Comparison of ENCODE assay signal across 20 cellular contexts in the genomic region with DNA sequence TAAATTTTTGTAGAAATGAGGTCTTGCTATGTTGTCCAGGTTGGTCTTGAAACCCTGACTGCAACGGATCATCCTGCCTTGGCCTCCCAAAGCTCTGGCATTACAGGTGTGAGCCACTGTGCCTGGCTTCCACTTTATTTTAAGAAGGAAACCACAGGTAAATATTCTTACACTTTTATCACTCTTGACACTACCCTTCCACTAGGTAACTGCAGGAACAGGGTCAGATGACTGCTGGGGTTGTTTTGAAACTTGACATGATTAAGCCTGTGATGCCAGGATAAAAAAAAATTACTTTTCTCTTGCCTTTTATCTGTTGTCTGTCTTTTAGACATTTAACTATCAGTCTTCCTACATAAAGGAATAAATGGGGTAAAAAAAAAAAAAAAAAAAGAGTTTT.
"Had no signal": no experiment of that assay in that cellular context is flagged by ENCODE, and none has a peak within 500 bp of the region (broad histone marks: within the 10 kb centered on the region; RNA-seq: fewer than 3 reads in every experiment).

No MANE protein-coding gene starts in this region.

- H3K9me3 Mint-ChIP-seq: dendritic cell treated with granulocyte-macrophage colony-stimulating factor and Interleukin-4, amounts not matched to agents 40 ng/mL and 50 ng/mL, for 4 days; natural killer cell had no signal

- H3K4me3 Mint-ChIP-seq: activated CD4-positive, alpha-beta T cell treated with anti-CD3 and anti-CD28 coated beads, Interleukin-2, amount 10 ng/mL, durations not matched to agents 7 days and 5 days; activated CD8-positive, alpha-beta T cell treated with anti-CD3 and anti-CD28 coated beads, Interleukin-2, amount 10 ng/mL, durations not matched to agents 7 days and 5 days; natural killer cell; T-helper 1 cell treated with Interleukin-12 subunit alpha and Interleukin-12 subunit beta and Interleukin-4 antibody, amounts not matched to agents 30 μg/mL and 1 μg/mL, for 36 hours had no signal

- ATAC-seq: activated CD8-positive, alpha-beta T cell treated with anti-CD3 and anti-CD28 coated beads, Interleukin-2, amount 10 ng/mL, durations not matched to agents 7 days and 5 days; esophagus mucosa; stimulated activated naive CD8-positive, alpha-beta T cell treated with anti-CD3 and anti-CD28 coated beads, Interleukin-15, Interleukin-2, amounts not matched to agents 100 U/mL and 50 U/mL, for 24 hours had no signal

- H3K36me3 ChIP-seq: gastrocnemius medialis, tibial artery had no signal

- H3K27ac ChIP-seq: gastrocnemius medialis, parathyroid adenoma, tibial artery had no signal

- H3K27me3 Mint-ChIP-seq: activated naive CD4-positive, alpha-beta T cell treated with anti-CD3 and anti-CD28 coated beads, Interleukin-2, amount 50 U/mL, for 24 hours had no signal

- H3K4me1 ChIP-seq: gastrocnemius medialis, parathyroid adenoma, tibial artery had no signal

- DNase-seq: activated CD4-positive, alpha-beta T cell treated with anti-CD3 and anti-CD28 coated beads, Interleukin-2, amount 10 ng/mL, durations not matched to agents 7 days and 5 days; activated CD8-positive, alpha-beta memory T cell treated with anti-CD3 and anti-CD28 coated beads, Interleukin-2, amount 50 U/mL, for 4 hours; activated CD8-positive, alpha-beta T cell treated with anti-CD3 and anti-CD28 coated beads, Interleukin-2, amount 10 ng/mL, durations not matched to agents 7 days and 5 days; activated effector memory CD4-positive, alpha-beta T cell treated with Interleukin-2 at 50 U/mL for 16 hours; activated T-cell treated with anti-CD3 and anti-CD28 coated beads, Interleukin-2, amount 50 U/mL, for 48 hours; effector CD8-positive, alpha-beta T cell; gastrocnemius medialis; head of caudate nucleus; mesenchymal stem cell; natural killer cell; stimulated activated CD4-positive, alpha-beta T cell treated with anti-CD3 and anti-CD28 coated beads, Interleukin-1b, Interleukin-23, amount 100 ng/mL, for 48 hours; stimulated activated CD8-positive, alpha-beta memory T cell treated with anti-CD3 and anti-CD28 coated beads, Interleukin-4, amount 100 ng/mL, for 48 hours; stimulated activated naive CD8-positive, alpha-beta T cell treated with anti-CD3 and anti-CD28 coated beads, Interleukin-15, Interleukin-2, amounts not matched to agents 100 U/mL and 50 U/mL, for 24 hours; tibial artery had no signal

- H3K9me3 ChIP-seq: gastrocnemius medialis, tibial artery had no signal

- H3K36me3 Mint-ChIP-seq: natural killer cell had no signal

- H3K27me3 ChIP-seq: gastrocnemius medialis, tibial artery had no signal

- H3K4me3 ChIP-seq: gastrocnemius medialis, tibial artery had no signal

- FAIRE-seq: urothelium cell line had no signal

- H3K27ac Mint-ChIP-seq: activated CD4-positive, alpha-beta T cell treated with anti-CD3 and anti-CD28 coated beads, Interleukin-2, amount 10 ng/mL, durations not matched to agents 7 days and 5 days; activated CD8-positive, alpha-beta T cell treated with anti-CD3 and anti-CD28 coated beads, Interleukin-2, amount 10 ng/mL, durations not matched to agents 7 days and 5 days; activated naive CD4-positive, alpha-beta T cell treated with anti-CD3 and anti-CD28 coated beads, Interleukin-2, amount 50 U/mL, for 24 hours; dendritic cell treated with granulocyte-macrophage colony-stimulating factor and Interleukin-4, amounts not matched to agents 40 ng/mL and 50 ng/mL, for 4 days; natural killer cell; T-helper 1 cell treated with Interleukin-12 subunit alpha and Interleukin-12 subunit beta and Interleukin-4 antibody, amounts not matched to agents 30 μg/mL and 1 μg/mL, for 36 hours had no signal
